In genomic region chr15:35519536-35520149, GRCh38 we compare ENCODE assay signal across 1 cellular context.
TF ChIP-seq lines count a peak whose summit lies in the region.

No MANE protein-coding gene starts in this region.

TF ChIP-seq in liver, 16 proteins besides CTCF, POLR2A, EP300 and RAD21 (continued from another document):
- TF ChIP-seq REST (IDR thresholded peaks at IDR 0.05) (no peak), FOXA2 (IDR thresholded peaks at IDR 0.05) (no peak), ZBTB33 (IDR thresholded peaks at IDR 0.05) (no peak), ATF3 (IDR thresholded peaks at IDR 0.05) (no peak), RXRA (IDR thresholded peaks at IDR 0.05) (no peak), FOXA1 (IDR thresholded peaks at IDR 0.05) (no peak), JUND (IDR thresholded peaks at IDR 0.05) (no peak), EGR1 (IDR thresholded peaks at IDR 0.05; ENCODE audit: low read depth in 2 of 2) (no peak), GABPA (IDR thresholded peaks at IDR 0.05 in 1 of 2, conservative IDR thresholded peaks at IDR 0.05 in 1 of 2) (no peak), NR2F2 (IDR thresholded peaks at IDR 0.05) (no peak), HNF4A (conservative IDR thresholded peaks at IDR 0.05) (no peak), TAF1 (conservative IDR thresholded peaks at IDR 0.05) (no peak), SP1 (IDR thresholded peaks at IDR 0.05) (no peak), MAX (IDR thresholded peaks at IDR 0.05) (no peak), YY1 (IDR thresholded peaks at IDR 0.05) (no peak)
TF ChIP-seq in liver: peak in this region for 0.
